22 cellular contexts compared by ENCODE assay signal in genomic region chr2:49801898-49802297, GRCh38.
"Had no signal": no experiment of that assay in that cellular context is flagged by ENCODE, and none has a peak within 500 bp of the region (broad histone marks: within the 10 kb centered on the region; RNA-seq: fewer than 3 reads in every experiment).

No MANE protein-coding gene starts in this region.

- H2AFZ ChIP-seq: parathyroid adenoma had no signal

- H3K27ac Mint-ChIP-seq: activated CD4-positive, alpha-beta T cell treated with anti-CD3 and anti-CD28 coated beads for 36 hours; activated naive CD4-positive, alpha-beta T cell treated with anti-CD3 and anti-CD28 coated beads, Interleukin-2, amount 50 U/mL, for 72 hours; activated T-helper 1 cell treated with anti-CD3 and anti-CD28 coated beads, Interleukin-12 subunit alpha, Interleukin-12 subunit beta, Interleukin-2, Interleukin-4 antibody, amounts not matched to agents 30 ng/mL and 10 ng/mL and 1 ng/mL, durations not matched to agents 14 hours and 24 hours and 36 hours; natural killer cell; stimulated activated naive CD8-positive, alpha-beta T cell treated with anti-CD3 and anti-CD28 coated beads, Interleukin-15, Interleukin-2, amounts not matched to agents 100 ng/mL and 50 ng/mL, for 24 hours; T-helper 2 cell treated with Interferon-gamma antibody and Interleukin-4, amounts not matched to agents 5 μg/mL and 100 μg/mL, for 36 hours; type B pancreatic cell; WTC11 had no signal

- H3K27ac ChIP-seq: coronary artery, gastrocnemius medialis, heart right ventricle, neutrophil, parathyroid adenoma, testis had no signal

- H3K4me3 Mint-ChIP-seq: activated CD4-positive, alpha-beta T cell treated with anti-CD3 and anti-CD28 coated beads for 36 hours; activated T-helper 1 cell treated with anti-CD3 and anti-CD28 coated beads, Interleukin-12 subunit alpha, Interleukin-12 subunit beta, Interleukin-2, Interleukin-4 antibody, amounts not matched to agents 30 ng/mL and 10 ng/mL and 1 ng/mL, durations not matched to agents 14 hours and 24 hours and 36 hours; natural killer cell; stimulated activated naive CD8-positive, alpha-beta T cell treated with anti-CD3 and anti-CD28 coated beads, Interleukin-15, Interleukin-2, amounts not matched to agents 100 ng/mL and 50 ng/mL, for 24 hours; T-helper 2 cell treated with Interferon-gamma antibody and Interleukin-4, amounts not matched to agents 5 μg/mL and 100 μg/mL, for 36 hours; type B pancreatic cell; WTC11 had no signal

- H3K9me3 ChIP-seq: breast epithelium, gastrocnemius medialis, neutrophil, testis had no signal

- H3K4me3 ChIP-seq: breast epithelium, coronary artery, gastrocnemius medialis, heart right ventricle, testis had no signal

- H3K4me1 ChIP-seq: breast epithelium, gastrocnemius medialis, heart right ventricle, parathyroid adenoma, testis had no signal

- DNase-seq: activated CD4-positive, alpha-beta T cell treated with anti-CD3 and anti-CD28 coated beads for 36 hours; activated CD4-positive, alpha-beta T cell treated with anti-CD3 and anti-CD28 coated beads, Interleukin-2, amount 50 U/mL, for 48 hours; activated gamma-delta T cell treated with Interleukin-2 at 50 U/mL for 16 hours; activated T-cell treated with anti-CD3 and anti-CD28 coated beads for 4 hours; amniotic stem cell; erythroblast; gastrocnemius medialis; heart right ventricle; mesendoderm; natural killer cell; stimulated activated CD4-positive, alpha-beta T cell treated with anti-CD3 and anti-CD28 coated beads, Interleukin-2, amount 100 ng/mL, for 24 hours; testis had no signal

- H3K36me3 Mint-ChIP-seq: activated naive CD4-positive, alpha-beta T cell treated with anti-CD3 and anti-CD28 coated beads, Interleukin-2, amount 50 U/mL, for 72 hours; natural killer cell; type B pancreatic cell had no signal

- H3K36me3 ChIP-seq: breast epithelium, gastrocnemius medialis, heart right ventricle, neutrophil had no signal

- H3K27me3 ChIP-seq: breast epithelium, gastrocnemius medialis, heart right ventricle, neutrophil, testis had no signal

- H3K4me1 Mint-ChIP-seq: activated CD4-positive, alpha-beta T cell treated with anti-CD3 and anti-CD28 coated beads for 36 hours; natural killer cell had no signal

- H3K27me3 Mint-ChIP-seq: activated CD4-positive, alpha-beta T cell treated with anti-CD3 and anti-CD28 coated beads for 36 hours; stimulated activated naive CD8-positive, alpha-beta T cell treated with anti-CD3 and anti-CD28 coated beads, Interleukin-15, Interleukin-2, amounts not matched to agents 100 ng/mL and 50 ng/mL, for 24 hours; type B pancreatic cell had no signal

- ATAC-seq: activated CD4-positive, alpha-beta T cell treated with anti-CD3 and anti-CD28 coated beads for 36 hours; activated naive CD4-positive, alpha-beta T cell treated with anti-CD3 and anti-CD28 coated beads, Interleukin-2, amount 50 U/mL, for 72 hours; gastrocnemius medialis; heart right ventricle; natural killer cell; WTC11 had no signal

- H3K9ac ChIP-seq: parathyroid adenoma had no signal
